Comparison of ENCODE assay signal across 12 cellular contexts in the genomic region with DNA sequence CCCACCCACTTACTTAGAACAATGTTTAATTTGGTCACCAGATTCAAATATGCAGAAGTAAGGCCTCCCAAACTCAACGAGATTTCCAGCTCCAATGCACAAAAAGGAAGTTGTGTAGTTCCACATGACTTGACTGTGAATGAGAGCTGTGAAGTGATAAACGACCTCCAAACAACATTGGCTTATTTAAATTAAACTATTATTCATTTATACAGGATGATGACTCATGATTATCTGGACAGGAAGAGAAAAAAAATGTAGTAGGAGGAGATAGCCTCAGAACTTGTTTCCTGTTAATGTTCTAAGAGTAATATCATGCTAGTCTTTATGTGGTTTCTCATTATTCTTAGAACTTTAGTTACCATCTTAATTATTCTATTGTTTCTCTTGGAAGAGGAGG.
DNase-seq lines count a peak whose midpoint lies in the region; ATAC-seq and TF ChIP-seq lines count a peak whose summit lies in the region.
"Had no signal": no experiment of that assay in that cellular context is flagged by ENCODE, and none has a peak within 500 bp of the region (broad histone marks: within the 10 kb centered on the region; RNA-seq: fewer than 3 reads in every experiment).

No MANE protein-coding gene starts in this region.

- TF ChIP-seq RAD21 in Ishikawa (IDR thresholded peaks at IDR 0.05; ENCODE audit: low read depth): no peak

- intact Hi-C loops in body of pancreas (cut with DNase I): no loop called here

- ATAC-seq in body of pancreas (peak; percentile 62), left lobe of liver (no peak)
- ATAC-seq: naive thymus-derived CD8-positive, alpha-beta T cell had no signal

- TF ChIP-seq CTCF in body of pancreas (IDR thresholded peaks at IDR 0.05): no peak

- no peaks in the 10 kb centered on the region for H3K9me3 ChIP-seq in body of pancreas
- H3K9me3 ChIP-seq: HAP-1 had no signal

- peak overlapping the region in 3 of 4 donors; percentile 27 to 37 (median 27) for H3K27ac ChIP-seq in body of pancreas

- H3K4me1 ChIP-seq in body of pancreas: peaks cover 39% of the 10 kb centered on the region
- H3K4me1 ChIP-seq: HAP-1 had no signal

- no peaks in the 10 kb centered on the region for H3K27me3 ChIP-seq in body of pancreas

- no peak for TF ChIP-seq POLR2A in body of pancreas (IDR thresholded peaks at IDR 0.05)

- H3K36me3 ChIP-seq in body of pancreas (replicated peaks in 1 of 2; ENCODE audit: insufficient read depth in 1 of 2, low read depth in 2 of 2): no peaks in the 10 kb centered on the region
- H3K36me3 ChIP-seq: HAP-1 had no signal

- WGBS in body of pancreas, 2 donors: 3% methylated on average over 2 of the region's 2 CpGs

- DNase-seq in AG08396 (ENCODE audit: low spot score) (peak; percentile 21), body of pancreas (no peak), left kidney (ENCODE audit: low read depth, low spot score) (peak; percentile 50), NCI-H526 treated with DMSO at 0.1 percent for 48 hours (lab: John Stamatoyannopoulos, UW) (no peak), ecto neural progenitor cell (ENCODE audit: low spot score) (no peak), cerebellar cortex (ENCODE audit: low spot score) (no peak), left lobe of liver (ENCODE audit: low spot score) (no peak)
- DNase-seq: C1 segment of cervical spinal cord; naive thymus-derived CD8-positive, alpha-beta T cell; NCI-H345 had no signal

- TF ChIP-seq EP300 in Ishikawa (IDR thresholded peaks at IDR 0.05; ENCODE audit: borderline replicate concordance): peak; percentile 68; the same call in 1 of the 2 replicates

- H3K4me3 ChIP-seq in body of pancreas: no peak overlapping the region
- H3K4me3 ChIP-seq: HAP-1 had no signal

TF ChIP-seq in Ishikawa, 13 proteins besides CTCF, POLR2A, EP300 and RAD21:
- TF ChIP-seq TEAD4 (IDR thresholded peaks at IDR 0.05): no peak
- no peak for TF ChIP-seq YY1 (IDR thresholded peaks at IDR 0.05; ENCODE audit: low read depth)
- peak; percentile 62; the same call in 1 of the 2 replicates for TF ChIP-seq FOXM1 (IDR thresholded peaks at IDR 0.05; ENCODE audit: borderline replicate concordance, low read depth)
- TF ChIP-seq CREB1 (IDR thresholded peaks at IDR 0.05; ENCODE audit: low read depth): no peak
- TF ChIP-seq TCF12 (IDR thresholded peaks at IDR 0.05; ENCODE audit: low read depth): peak; percentile 28; the same call in 1 of the 2 replicates
TF ChIP-seq in Ishikawa: peak in this region for 2.

Comparison
In these comparisons a context has a peak if more than half of its experiments do, and no peak if none do; other contexts are left out.
1. DNase-seq: peak in AG08396 (single experiment) and left kidney (single experiment); none in body of pancreas (0 of 4), NCI-H526 treated with DMSO at 0.1 percent for 48 hours (single experiment), ecto neural progenitor cell (single experiment), cerebellar cortex (single experiment) and left lobe of liver (single experiment).